12 cellular contexts compared by ENCODE assay signal in the genomic region with DNA sequence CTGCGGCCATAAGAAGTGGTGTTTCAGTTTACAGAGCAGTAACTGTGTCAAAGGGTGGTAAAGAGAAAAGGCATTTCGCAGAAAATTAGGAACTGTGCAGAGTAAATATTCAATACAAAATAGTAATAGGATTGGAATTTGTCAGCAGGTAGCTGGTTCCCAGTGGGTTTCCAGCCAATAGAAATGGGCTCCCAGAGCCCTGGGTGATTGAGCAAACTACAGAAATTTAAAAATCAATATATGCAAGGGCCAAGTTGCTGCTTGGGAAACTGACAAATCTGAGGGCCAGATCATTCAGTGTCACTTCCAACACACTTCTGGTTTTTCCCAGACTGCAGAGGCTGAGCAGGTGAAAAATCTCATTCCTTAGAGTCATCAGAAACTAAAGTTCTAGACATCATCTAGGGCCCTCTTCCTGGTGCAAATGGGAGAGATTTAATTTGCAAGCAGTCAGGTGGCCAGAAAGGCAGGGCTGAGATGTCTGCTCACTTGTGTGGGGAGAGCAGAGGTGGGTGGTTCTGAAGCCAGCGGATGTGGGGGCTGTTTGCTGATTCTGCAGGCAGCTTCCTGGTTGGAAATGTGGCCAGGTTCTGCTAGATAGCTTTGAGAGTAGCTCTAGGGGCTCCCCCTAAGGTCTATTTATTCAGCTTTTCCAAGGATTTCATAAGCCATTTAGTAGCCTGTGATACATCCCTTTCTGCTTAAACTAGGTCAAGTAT.
DNase-seq lines count a peak whose midpoint lies in the region; ATAC-seq and TF ChIP-seq lines count a peak whose summit lies in the region.
"Had no signal": no experiment of that assay in that cellular context is flagged by ENCODE, and none has a peak within 500 bp of the region (broad histone marks: within the 10 kb centered on the region; RNA-seq: fewer than 3 reads in every experiment).

No MANE protein-coding gene starts in this region.

- CTCF ChIA-PET in CD8-positive, alpha-beta T cell (lab: Charles Lee): interaction anchor here (0.7 to 1.1 kb wide), 3 partner anchors 38 to 131 kb away, joined by 3 read pairs; no protein-coding TSS in a partner anchor

- H3K9me3 Mint-ChIP-seq in CD8-positive, alpha-beta T cell: peaks cover 1% of the 10 kb centered on the region
- peaks cover 3% of the 10 kb centered on the region for H3K9me3 Mint-ChIP-seq in chondrocyte (ENCODE audit: low read depth)

- no peaks in the 10 kb centered on the region for H3K27me3 Mint-ChIP-seq in CD8-positive, alpha-beta T cell (ENCODE audit: low read depth)
- peaks cover 5% of the 10 kb centered on the region for H3K27me3 Mint-ChIP-seq in chondrocyte (ENCODE audit: low read depth)
- H3K27me3 Mint-ChIP-seq: B cell had no signal

- POLR2A ChIA-PET in CD8-positive, alpha-beta T cell (lab: Charles Lee): interaction anchor here (0.8 to 1.3 kb wide), 6 partner anchors 49 to 170 kb away, joined by 3 to 5 read pairs (median 4); no protein-coding TSS in a partner anchor

- TF ChIP-seq CTCF in CD8-positive, alpha-beta T cell (IDR thresholded peaks at IDR 0.05): no peak
- TF ChIP-seq CTCF in chondrocyte (IDR thresholded peaks at IDR 0.05): no peak

- DNase-seq in CD8-positive, alpha-beta T cell: peak; percentile 11 to 84 (median 60)
- DNase-seq in T-helper 22 cell (ENCODE audit: low read depth): peak; percentile 23
- peak; percentile 27 for DNase-seq in activated gamma-delta T cell treated with anti-CD3 and anti-CD28 coated beads, Interleukin-2, amount 50 U/mL, for 16 hours (ENCODE audit: low read depth)
- DNase-seq in stimulated activated CD4-positive, alpha-beta T cell treated with anti-CD3 and anti-CD28 coated beads, Interleukin-12 subunit alpha, Interleukin-12 subunit beta, amount 100 ng/mL, for 48 hours (ENCODE audit: low read depth in 2 of 3, low spot score in 1 of 3): peak; percentile 20 to 42 (median 36)
- DNase-seq in NCI-H526 treated with DMSO at 0.1 percent for 48 hours (lab: John Stamatoyannopoulos, UW): no peak
- no peak for DNase-seq in NCI-H1436 treated with DMSO at 0.1 percent for 48 hours (lab: John Stamatoyannopoulos, UW)
- DNase-seq in chondrocyte (ENCODE audit: low spot score): no peak
- DNase-seq: cerebellar nuclear complex, NCI-H226 had no signal

- H3K4me3 Mint-ChIP-seq in CD8-positive, alpha-beta T cell: peak overlapping the region; percentile 54
- no peak overlapping the region for H3K4me3 Mint-ChIP-seq in chondrocyte (ENCODE audit: unreplicated experiment)
- H3K4me3 Mint-ChIP-seq: B cell had no signal

- no peak overlapping the region for H3K4me3 ChIP-seq in CD8-positive, alpha-beta T cell (ENCODE audit: low read depth, low read length)
- H3K4me3 ChIP-seq: GM12878 had no signal

- H3K9me3 ChIP-seq in CD8-positive, alpha-beta T cell (ENCODE audit: low read length): no peaks in the 10 kb centered on the region

- ATAC-seq in CD8-positive, alpha-beta T cell: peak; percentile 78
- ATAC-seq in GM21723 (IDR thresholded peaks at IDR 0.05; ENCODE audit: unreplicated experiment): no peak
- ATAC-seq: GM12878 had no signal

- H3K27ac ChIP-seq in CD8-positive, alpha-beta T cell (ENCODE audit: low read depth, low read length): no peak overlapping the region

- H3K27me3 ChIP-seq in CD8-positive, alpha-beta T cell (ENCODE audit: insufficient read depth, low read length): no peaks in the 10 kb centered on the region

- peak overlapping the region; percentile 88 for H3K27ac Mint-ChIP-seq in CD8-positive, alpha-beta T cell
- H3K27ac Mint-ChIP-seq in chondrocyte (ENCODE audit: unreplicated experiment): no peak overlapping the region
- H3K27ac Mint-ChIP-seq: B cell had no signal

- H3K36me3 ChIP-seq in CD8-positive, alpha-beta T cell (ENCODE audit: insufficient read depth, low read length): no peaks in the 10 kb centered on the region

- no peaks in the 10 kb centered on the region for H3K36me3 Mint-ChIP-seq in CD8-positive, alpha-beta T cell
- H3K36me3 Mint-ChIP-seq in chondrocyte (ENCODE audit: low read depth): no peaks in the 10 kb centered on the region

- H3K4me1 Mint-ChIP-seq in CD8-positive, alpha-beta T cell (ENCODE audit: low read depth): peaks cover 73% of the 10 kb centered on the region
- H3K4me1 Mint-ChIP-seq in chondrocyte (ENCODE audit: low read depth): no peaks in the 10 kb centered on the region
- H3K4me1 Mint-ChIP-seq: B cell had no signal

- H3K4me1 ChIP-seq in CD8-positive, alpha-beta T cell (ENCODE audit: insufficient read depth, low read length): peaks cover 75% of the 10 kb centered on the region

- intact Hi-C loops in CD8-positive, alpha-beta T cell (cut with DNase I, micrococcal nuclease): loop anchor here (2.0 to 5.0 kb wide), 3 partner anchors 70 to 170 kb away; no protein-coding TSS in a partner anchor

Comparison
In these comparisons a context has a peak if more than half of its experiments do, and no peak if none do; other contexts are left out.
1. DNase-seq: peak in CD8-positive, alpha-beta T cell (7 of 7), T-helper 22 cell (single experiment), activated gamma-delta T cell treated with anti-CD3 and anti-CD28 coated beads, Interleukin-2, amount 50 U/mL, for 16 hours (single experiment) and stimulated activated CD4-positive, alpha-beta T cell treated with anti-CD3 and anti-CD28 coated beads, Interleukin-12 subunit alpha, Interleukin-12 subunit beta, amount 100 ng/mL, for 48 hours (3 of 3); none in NCI-H526 treated with DMSO at 0.1 percent for 48 hours (single experiment), NCI-H1436 treated with DMSO at 0.1 percent for 48 hours (single experiment) and chondrocyte (single experiment).